ENCODE assay signal across 8 cellular contexts in genomic region chr5:61658592-61659008, GRCh38.
DNase-seq lines count a peak whose midpoint lies in the region; ATAC-seq and TF ChIP-seq lines count a peak whose summit lies in the region.

No MANE protein-coding gene starts in this region.

- no peak overlapping the region for H3K9ac ChIP-seq in duodenal mucosa (ENCODE audit: low read depth in 1 of 2, low read length in 2 of 2)

- H3K4me1 ChIP-seq in duodenal mucosa (ENCODE audit: control insufficient read depth in 1 of 2, insufficient read depth in 2 of 2, low read length in 2 of 2) (peaks cover 5% of the 10 kb centered on the region in 2 donors), lung (ENCODE audit: control insufficient read depth in 2 of 2, insufficient read depth in 2 of 2, low read length in 2 of 2) (no peaks in the 10 kb centered on the region)

- H3K4me3 ChIP-seq in AG04450 (ENCODE audit: low read depth, low read length) = no peak overlapping the region
- peak overlapping the region; percentile 53 to 54 for H3K4me3 ChIP-seq in duodenal mucosa (ENCODE audit: low read depth in 1 of 2, low read length in 2 of 2)
- H3K4me3 ChIP-seq in lung = no peak overlapping the region

- POLR2A ChIA-PET in AG04450 (lab: Yijun Ruan, JAX) = interaction anchor here (0.5 kb wide), 1 partner anchor 1017 kb away, joined by 4 read pairs; no protein-coding TSS in a partner anchor

- TF ChIP-seq CTCF in AG04450 (IDR thresholded peaks at IDR 0.05; ENCODE audit: low read depth, low read length) (peak; percentile 94), lung (IDR thresholded peaks at IDR 0.05; ENCODE audit: control extremely low read depth, extremely low read depth) (peak; percentile 85)

- no peaks in the 10 kb centered on the region for H3K36me3 ChIP-seq in duodenal mucosa (ENCODE audit: control insufficient read depth in 1 of 2, insufficient read depth in 2 of 2, low read length in 2 of 2)
- no peaks in the 10 kb centered on the region for H3K36me3 ChIP-seq in lung (ENCODE audit: control insufficient read depth in 2 of 2, insufficient read depth in 2 of 2, low read length in 2 of 2)

- peak; percentile 89 for ATAC-seq in GM18868 (IDR thresholded peaks at IDR 0.05; ENCODE audit: unreplicated experiment)
- ATAC-seq in HG03342 (IDR thresholded peaks at IDR 0.05; ENCODE audit: unreplicated experiment) = peak; percentile 90
- peak; percentile 80 for ATAC-seq in lung (ENCODE audit: insufficient read depth, low FRiP score)

- 35 to 39% methylated on average over 9 of the region's 9 CpGs for WGBS in lung, 2 donors

- H3K27ac ChIP-seq in AG04450 (ENCODE audit: low read depth, low read length) (no peak overlapping the region), duodenal mucosa (ENCODE audit: low read depth, low read length) (no peak overlapping the region), lung (ENCODE audit: low read depth in 1 of 2, low read length in 1 of 2) (no peak overlapping the region)

- CTCF ChIA-PET in AG04450 (lab: Charles Lee) = interaction anchor here (0.6 to 3.3 kb wide), 56 partner anchors 8 to 730 kb away, joined by 3 to 47 read pairs (median 4); partner anchors contain the start of genes ERCC8 and NDUFAF2

- H3K27me3 ChIP-seq in AG04450 (ENCODE audit: control insufficient read depth, insufficient read depth, low read length) (peaks cover 13% of the 10 kb centered on the region), duodenal mucosa (ENCODE audit: control insufficient read depth in 1 of 2, insufficient read depth in 2 of 2, low read length in 2 of 2) (no peaks in the 10 kb centered on the region), lung (ENCODE audit: control insufficient read depth, insufficient read depth) (no peaks in the 10 kb centered on the region)

- H3K9me3 ChIP-seq in AG04450 (ENCODE audit: control insufficient read depth, insufficient read depth, low read length) (no peaks in the 10 kb centered on the region; the same call in 1 of the 2 replicates), duodenal mucosa (ENCODE audit: control insufficient read depth in 1 of 2, low read length in 2 of 2) (no peaks in the 10 kb centered on the region), lung (ENCODE audit: control insufficient read depth in 2 of 2, insufficient read depth in 1 of 2, low read length in 1 of 2) (no peaks in the 10 kb centered on the region)

- DNase-seq in AG04450 (ENCODE audit: low read depth, low spot score) (peak; percentile 38), NCI-H460 (ENCODE audit: extremely low read depth, low read depth) (peak; percentile 72), lung (ENCODE audit: low spot score) (peak; percentile 87)
- DNase-seq in activated CD4-positive, alpha-beta T cell treated with anti-CD3 and anti-CD28 coated beads, Interleukin-2, amount 50 U/mL, for 24 hours (ENCODE audit: low read depth in 1 of 2, low spot score in 1 of 2) = peak; percentile 78 to 79
- peak; percentile 51 for DNase-seq in stimulated activated CD8-positive, alpha-beta memory T cell treated with anti-CD3 and anti-CD28 coated beads, Interleukin-12 subunit alpha, Interleukin-12 subunit beta, amount 100 ng/mL, for 4 hours (ENCODE audit: low read depth)

Comparison
In these comparisons a context has a peak if more than half of its experiments do, and no peak if none do; other contexts are left out.
1. H3K4me3 ChIP-seq: peak in duodenal mucosa (2 of 2); none in AG04450 (single experiment) and lung (single experiment).
2. Peak in every context shown above with its lines, with median percentiles within 50 percentile points of each other: DNase-seq and ATAC-seq.